ENCODE assay signal across 20 cellular contexts in genomic region chr10:1095498-1095897, GRCh38.
"Had no signal": no experiment of that assay in that cellular context is flagged by ENCODE, and none has a peak within 500 bp of the region (broad histone marks: within the 10 kb centered on the region; RNA-seq: fewer than 3 reads in every experiment).

No MANE protein-coding gene starts in this region.

- H3K27ac ChIP-seq: RWPE1 had no signal

- H3K9me3 ChIP-seq: MG63, SK-N-SH had no signal

- DNase-seq: Karpas-422, KG1, MG63, NCI-H1092, NCI-H1105 treated with DMSO at 0.1 percent for 48 hours, NCI-H1417 treated with DMSO at 0.1 percent for 48 hours, NCI-H146, NCI-H1694 treated with DMSO at 0.1 percent for 48 hours, NCI-H1930, NCI-H2081, NCI-H2107, NCI-H2227 treated with DMSO at 0.1 percent for 48 hours, NCI-H524 treated with DMSO at 0.1 percent for 48 hours, NCI-H69, NCI-H774, SHP77, SK-N-SH, SW 1271 had no signal

- H3K4me3 ChIP-seq: MG63 had no signal

- H3K27me3 ChIP-seq: MG63 had no signal

- H3K9ac ChIP-seq: SK-N-SH had no signal

- ATAC-seq: Panc1 had no signal

- H3K4me2 ChIP-seq: SK-N-SH had no signal
